ENCODE assay signal across 24 cellular contexts in the genomic region with DNA sequence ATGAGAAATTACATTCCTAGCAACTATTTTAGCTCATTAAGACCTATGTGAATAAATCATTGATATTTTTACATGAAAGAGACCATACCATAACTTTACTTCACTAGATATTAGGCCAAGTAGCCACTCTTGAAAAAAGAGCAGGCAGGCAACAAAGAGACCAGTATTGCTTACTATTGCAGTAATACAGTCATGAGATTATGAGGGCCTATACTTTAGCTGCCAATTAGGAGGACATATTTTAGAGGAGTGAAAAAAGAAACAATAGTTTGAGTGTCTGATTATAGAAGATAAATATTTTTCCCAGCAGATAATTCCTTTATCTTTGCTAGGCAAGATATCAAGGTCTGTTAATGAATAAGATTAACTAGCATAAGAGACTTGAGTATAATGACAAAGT.
"Had no signal": no experiment of that assay in that cellular context is flagged by ENCODE, and none has a peak within 500 bp of the region (broad histone marks: within the 10 kb centered on the region; RNA-seq: fewer than 3 reads in every experiment).

No MANE protein-coding gene starts in this region.

- H3K27ac ChIP-seq: colonic mucosa, coronary artery, dorsolateral prefrontal cortex, epithelial cell of prostate, esophagus muscularis mucosa, esophagus squamous epithelium, foreskin keratinocyte, gastrocnemius medialis, gastroesophageal sphincter, heart left ventricle, heart right ventricle had no signal

- H3K36me3 ChIP-seq: colonic mucosa, esophagus muscularis mucosa, esophagus squamous epithelium, gastrocnemius medialis, gastroesophageal sphincter, heart left ventricle, heart right ventricle had no signal

- H3K9me3 ChIP-seq: colonic mucosa, esophagus muscularis mucosa, esophagus squamous epithelium, gastrocnemius medialis had no signal

- H3K4me3 Mint-ChIP-seq: dendritic cell treated with granulocyte-macrophage colony-stimulating factor and Interleukin-4, amounts not matched to agents 40 ng/mL and 50 ng/mL, for 4 days; effector memory CD8-positive, alpha-beta T cell; endodermal cell had no signal

- ATAC-seq: effector memory CD8-positive, alpha-beta T cell; esophagus mucosa; foreskin keratinocyte; gastrocnemius medialis; gastroesophageal sphincter; heart left ventricle; heart right ventricle had no signal

- H3K4me3 ChIP-seq: colonic mucosa, coronary artery, dorsolateral prefrontal cortex, esophagus muscularis mucosa, esophagus squamous epithelium, gastrocnemius medialis, gastroesophageal sphincter, heart left ventricle, heart right ventricle had no signal

- H3K4me1 ChIP-seq: colonic mucosa, esophagus muscularis mucosa, esophagus squamous epithelium, foreskin keratinocyte, gastrocnemius medialis, gastroesophageal sphincter, heart left ventricle, heart right ventricle had no signal

- H3K27me3 Mint-ChIP-seq: dendritic cell treated with granulocyte-macrophage colony-stimulating factor and Interleukin-4, amounts not matched to agents 40 ng/mL and 50 ng/mL, for 4 days; effector memory CD8-positive, alpha-beta T cell had no signal

- DNase-seq: colonic mucosa; cortex of kidney; dermis blood vessel endothelial cell; dorsolateral prefrontal cortex; effector CD4-positive, alpha-beta T cell; effector CD8-positive, alpha-beta T cell; effector memory CD4-positive, alpha-beta T cell; effector memory CD8-positive, alpha-beta T cell; endodermal cell; erythroblast; esophagus squamous epithelium; foreskin fibroblast; foreskin keratinocyte; gastrocnemius medialis; glutamatergic neuron; head of caudate nucleus; heart left ventricle; heart right ventricle had no signal

- H3K27ac Mint-ChIP-seq: dendritic cell treated with granulocyte-macrophage colony-stimulating factor and Interleukin-4, amounts not matched to agents 40 ng/mL and 50 ng/mL, for 4 days; effector memory CD8-positive, alpha-beta T cell; endodermal cell had no signal

- H3K27me3 ChIP-seq: colonic mucosa, dorsolateral prefrontal cortex, esophagus muscularis mucosa, esophagus squamous epithelium, foreskin keratinocyte, gastrocnemius medialis, gastroesophageal sphincter, heart left ventricle, heart right ventricle had no signal
